Comparison of ENCODE assay signal across 24 cellular contexts in the genomic region with DNA sequence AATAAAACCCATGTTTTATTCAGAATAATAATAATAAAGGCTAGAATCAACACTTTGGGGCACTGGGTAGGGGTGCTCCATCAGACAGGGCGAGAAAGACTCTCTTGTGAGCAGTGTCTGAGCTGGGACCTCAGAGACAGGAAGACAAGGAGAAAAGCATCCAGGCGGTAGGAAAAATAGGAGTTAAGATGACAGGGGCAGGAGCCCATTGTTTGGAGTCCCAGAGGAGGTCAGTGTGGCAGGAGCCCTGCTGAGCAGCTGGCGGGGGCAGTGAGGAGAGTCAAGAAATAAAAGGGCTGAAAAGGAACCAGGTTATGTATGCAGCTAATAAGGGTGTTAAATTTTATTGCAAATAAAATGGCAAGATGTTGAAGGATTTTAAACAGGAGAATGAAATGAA.
A peak's percentile ranks its signal among the peaks of the same experiment; 100 is the strongest.
DNase-seq lines count a peak whose midpoint lies in the region; ATAC-seq, FAIRE-seq and TF ChIP-seq lines count a peak whose summit lies in the region.
"Had no signal": no experiment of that assay in that cellular context is flagged by ENCODE, and none has a peak within 500 bp of the region (broad histone marks: within the 10 kb centered on the region; RNA-seq: fewer than 3 reads in every experiment).

No MANE protein-coding gene starts in this region.

- peak overlapping the region; percentile 12 for H2BK12ac ChIP-seq in trophoblast cell (ENCODE audit: low read length)

- H3K23ac ChIP-seq in trophoblast cell (ENCODE audit: low read length) = no peak overlapping the region

- WGBS in trophoblast cell (ENCODE audit: extremely low coverage, insufficient coverage, insufficient read length) = no CpG with 5 or more reads among the region's 3 CpGs
- WGBS in pancreas, 2 donors = 42 to 48% methylated on average over 3 of the region's 3 CpGs

- H3K79me2 ChIP-seq in PC-3 (ENCODE audit: low read length) (no peaks in the 10 kb centered on the region), trophoblast cell (ENCODE audit: control insufficient read depth, insufficient read depth, low read length, poor library complexity) (no peaks in the 10 kb centered on the region)

- H2BK120ac ChIP-seq in trophoblast cell (ENCODE audit: insufficient read depth, low read length, poor library complexity) = peak overlapping the region; percentile 79

- no peak overlapping the region for H3K14ac ChIP-seq in trophoblast cell (ENCODE audit: low read length)

- H3K79me1 ChIP-seq in trophoblast cell (ENCODE audit: low read length) = peaks cover 24% of the 10 kb centered on the region

- peaks cover 50% of the 10 kb centered on the region for H3K36me3 Mint-ChIP-seq in HFFc6 (ENCODE audit: low read depth)
- no peaks in the 10 kb centered on the region for H3K36me3 Mint-ChIP-seq in endothelial cell (ENCODE audit: low read depth, unreplicated experiment)
- H3K36me3 Mint-ChIP-seq: mesothelial cell of epicardium, type B pancreatic cell had no signal

- DNase-seq in HFFc6 (no peak), PC-3 (no peak), endothelial cell (ENCODE audit: low spot score) (no peak), trophoblast cell (no peak), cortex of kidney (lab: John Stamatoyannopoulos, UW) (no peak), pancreas (no peak), NCI-H774 (lab: John Stamatoyannopoulos, UW) (no peak)
- DNase-seq: activated B cell treated with CpG ODN at 0.5 μM for 24 hours; activated CD8-positive, alpha-beta T cell treated with anti-CD3 and anti-CD28 coated beads for 36 hours; activated naive CD4-positive, alpha-beta T cell; activated T-cell treated with anti-CD3 and anti-CD28 coated beads, Interleukin-2, amount 50 U/mL, for 1 hour; DND-41; effector CD4-positive, alpha-beta T cell; esophagus squamous epithelium; H9; NCI-H1417 treated with DMSO at 0.1 percent for 48 hours; stomach had no signal

- H2AFZ ChIP-seq in PC-3 (ENCODE audit: low read length) = no peak overlapping the region
- H2AFZ ChIP-seq in trophoblast cell (ENCODE audit: insufficient read depth, low read length, poor library complexity) = no peak overlapping the region

- H3K4me2 ChIP-seq in PC-3 (ENCODE audit: low read length) = peak overlapping the region; percentile 33
- no peak overlapping the region for H3K4me2 ChIP-seq in trophoblast cell (ENCODE audit: low read length)

- no peaks in the 10 kb centered on the region for H3F3A ChIP-seq in PC-3 (ENCODE audit: low read length, unreplicated experiment)

- no peaks in the 10 kb centered on the region for H3K36me3 ChIP-seq in PC-3 (ENCODE audit: low read depth, low read length)
- H3K36me3 ChIP-seq in trophoblast cell (ENCODE audit: control insufficient read depth in 1 of 2, insufficient read depth in 2 of 2, low read length in 2 of 2) = no peaks in the 10 kb centered on the region
- H3K36me3 ChIP-seq in pancreas = no peaks in the 10 kb centered on the region
- H3K36me3 ChIP-seq: esophagus squamous epithelium, prostate gland, stomach had no signal

- H3K4me3 ChIP-seq in PC-3 (ENCODE audit: low read length) (no peak overlapping the region), trophoblast cell (ENCODE audit: low read depth, low read length) (no peak overlapping the region), pancreas (no peak overlapping the region)
- H3K4me3 ChIP-seq: esophagus squamous epithelium, prostate gland, skin epidermis, stomach had no signal

- peaks cover 83% of the 10 kb centered on the region for H3K4me1 Mint-ChIP-seq in HFFc6 (ENCODE audit: low read depth)
- H3K4me1 Mint-ChIP-seq in endothelial cell (ENCODE audit: unreplicated experiment) = peaks cover 16% of the 10 kb centered on the region

- no peaks in the 10 kb centered on the region for H3K27me3 ChIP-seq in PC-3 (ENCODE audit: low read length)
- no peaks in the 10 kb centered on the region for H3K27me3 ChIP-seq in trophoblast cell (ENCODE audit: insufficient read depth, low read length)
- no peaks in the 10 kb centered on the region for H3K27me3 ChIP-seq in pancreas

- TF ChIP-seq CTCF in HFFc6 (IDR thresholded peaks at IDR 0.05) (no peak), PC-3 (conservative IDR thresholded peaks at IDR 0.05; ENCODE audit: low read depth, low read length) (no peak), endothelial cell (IDR thresholded peaks at IDR 0.05; ENCODE audit: unreplicated experiment) (no peak), pancreas (IDR thresholded peaks at IDR 0.05) (no peak)

- H3K27me3 Mint-ChIP-seq in HFFc6 (ENCODE audit: insufficient read depth) (no peaks in the 10 kb centered on the region; the same call in 1 of the 2 replicates), endothelial cell (ENCODE audit: unreplicated experiment) (peaks cover 9% of the 10 kb centered on the region)
- H3K27me3 Mint-ChIP-seq: activated B cell treated with CpG ODN at 0.5 μM for 24 hours; activated CD8-positive, alpha-beta T cell treated with anti-CD3 and anti-CD28 coated beads for 36 hours; type B pancreatic cell had no signal

- no peak for ATAC-seq in PC-3
- ATAC-seq in HG02759 (IDR thresholded peaks at IDR 0.05; ENCODE audit: unreplicated experiment) = no peak
- ATAC-seq in pancreas = no peak
- ATAC-seq: activated CD8-positive, alpha-beta T cell treated with anti-CD3 and anti-CD28 coated beads for 36 hours had no signal

- H4K20me1 ChIP-seq in PC-3 (ENCODE audit: low read length) = no peaks in the 10 kb centered on the region

- peak overlapping the region; percentile 13 for H2AK5ac ChIP-seq in trophoblast cell (ENCODE audit: low read length)

- FAIRE-seq in pancreas (lab: Jason Lieb, UNC) = no peak

- H3K9ac ChIP-seq in PC-3 (ENCODE audit: low read length) = peak overlapping the region; percentile 37
- H3K9ac ChIP-seq in trophoblast cell (ENCODE audit: low read length) = no peak overlapping the region

- POLR2A ChIA-PET in PC-3 (lab: Charles Lee; ENCODE audit: unreplicated experiment) = no interaction called here

- peak overlapping the region; percentile 29 for H2BK5ac ChIP-seq in trophoblast cell (ENCODE audit: low read depth, low read length, poor library complexity)

- H3K9me3 Mint-ChIP-seq in HFFc6 (peaks cover 13% of the 10 kb centered on the region), endothelial cell (ENCODE audit: unreplicated experiment) (no peaks in the 10 kb centered on the region)
- H3K9me3 Mint-ChIP-seq: activated B cell treated with CpG ODN at 0.5 μM for 24 hours; activated CD8-positive, alpha-beta T cell treated with anti-CD3 and anti-CD28 coated beads for 36 hours; nephron; T-helper 2 cell treated with Interferon-gamma antibody and Interleukin-4, amounts not matched to agents 5 μg/mL and 100 μg/mL, for 36 hours; type B pancreatic cell had no signal

- H3K9me3 ChIP-seq in PC-3 (ENCODE audit: low read length) (no peaks in the 10 kb centered on the region), trophoblast cell (ENCODE audit: insufficient read depth, low read depth, low read length) (no peaks in the 10 kb centered on the region), pancreas (no peaks in the 10 kb centered on the region)
- H3K9me3 ChIP-seq: esophagus squamous epithelium, prostate gland, stomach had no signal

- no peak overlapping the region for H4K12ac ChIP-seq in trophoblast cell (ENCODE audit: low read depth, low read length)

- H3K4me1 ChIP-seq in PC-3 (ENCODE audit: insufficient read depth, low read length) = peaks cover 38% of the 10 kb centered on the region
- peaks cover 16 to 28% of the 10 kb centered on the region in 2 experiments for H3K4me1 ChIP-seq in trophoblast cell (ENCODE audit: control insufficient read depth in 1 of 2, insufficient read depth in 2 of 2, low read length in 2 of 2)
- H3K4me1 ChIP-seq in pancreas = no peaks in the 10 kb centered on the region
- H3K4me1 ChIP-seq: esophagus squamous epithelium, prostate gland, stomach had no signal

- CTCF ChIA-PET in PC-3 (lab: Charles Lee) = no interaction called here

- H3K27ac ChIP-seq in PC-3 (ENCODE audit: low read length) (peak overlapping the region; percentile 93), trophoblast cell (ENCODE audit: low read depth, low read length) (peak overlapping the region; percentile 87), pancreas (no peak overlapping the region)
- H3K27ac ChIP-seq: esophagus squamous epithelium, prostate gland, skin epidermis, stomach had no signal

- H3K9me2 ChIP-seq in PC-3 (replicated peaks; ENCODE audit: low read length) = no peaks in the 10 kb centered on the region

- no TSS peak for BruUV-seq in PC-3 (replicated peaks; lab: Mats Ljungman, UMichigan)

- peak overlapping the region; percentile 82 for H3K4me3 Mint-ChIP-seq in HFFc6
- H3K4me3 Mint-ChIP-seq in endothelial cell (ENCODE audit: unreplicated experiment) = no peak overlapping the region
- H3K4me3 Mint-ChIP-seq: activated B cell treated with CpG ODN at 0.5 μM for 24 hours; activated CD8-positive, alpha-beta T cell treated with anti-CD3 and anti-CD28 coated beads for 36 hours; H9; mesothelial cell of epicardium; nephron; T-helper 2 cell treated with Interferon-gamma antibody and Interleukin-4, amounts not matched to agents 5 μg/mL and 100 μg/mL, for 36 hours; type B pancreatic cell had no signal

- no peak overlapping the region for H4K8ac ChIP-seq in trophoblast cell (ENCODE audit: low read depth, low read length)

- peak overlapping the region; percentile 75 for H4K91ac ChIP-seq in trophoblast cell (ENCODE audit: low read depth, low read length)

- intact Hi-C loops in PC-3 (cut with micrococcal nuclease) = no loop called here
- intact Hi-C loops in pancreas (cut with DNase I) = no loop called here

- no peak overlapping the region for H3K18ac ChIP-seq in trophoblast cell (ENCODE audit: low read length)

- peak overlapping the region; percentile 90 for H3K27ac Mint-ChIP-seq in HFFc6
- peak overlapping the region; percentile 53 for H3K27ac Mint-ChIP-seq in endothelial cell (ENCODE audit: unreplicated experiment)
- H3K27ac Mint-ChIP-seq: activated B cell treated with CpG ODN at 0.5 μM for 24 hours; activated CD8-positive, alpha-beta T cell treated with anti-CD3 and anti-CD28 coated beads for 36 hours; mesothelial cell of epicardium; nephron; T-helper 2 cell treated with Interferon-gamma antibody and Interleukin-4, amounts not matched to agents 5 μg/mL and 100 μg/mL, for 36 hours; type B pancreatic cell had no signal

- H3K4ac ChIP-seq in trophoblast cell (ENCODE audit: low read depth, low read length) = no peak overlapping the region

Comparison
In these comparisons a context has a peak if more than half of its experiments do, and no peak if none do; other contexts are left out.
1. H3K27ac ChIP-seq: peak in PC-3 (single experiment) and trophoblast cell (single experiment); none in pancreas (0 of 4).